ENCODE assay signal across 21 cellular contexts in the genomic region with DNA sequence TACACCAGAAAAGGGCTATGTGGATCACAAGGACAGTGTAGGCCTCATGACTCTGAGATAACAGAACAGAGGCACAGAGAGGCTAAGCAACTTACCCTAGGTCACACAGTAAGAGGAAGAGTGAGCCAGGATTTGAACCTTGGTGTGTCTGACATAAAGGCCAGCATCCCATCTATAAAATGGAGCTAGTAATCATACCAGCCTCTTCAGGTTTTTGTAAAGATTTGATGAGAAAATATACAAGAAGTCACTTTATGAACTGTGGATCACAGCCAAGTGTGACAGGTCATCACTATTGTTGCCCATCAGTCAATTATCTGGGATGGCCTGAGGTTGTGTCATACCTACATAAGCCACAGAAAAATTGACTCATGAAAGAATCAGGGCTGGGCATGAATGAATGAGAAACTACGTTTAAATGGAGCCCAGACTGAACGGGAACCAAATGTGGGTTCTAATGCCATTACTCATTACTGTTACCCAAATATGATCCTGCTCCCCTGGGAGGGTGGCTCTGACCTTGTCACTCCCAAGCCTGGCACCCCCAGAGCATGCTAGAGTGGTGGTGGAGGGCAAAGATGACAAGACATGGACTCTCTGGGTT. TPM values are rescaled to one million over a fixed set of nuclear protein-coding genes. Genes with fewer than 3 reads are reported as not detected.
DNase-seq lines count a peak whose midpoint lies in the region; ATAC-seq and TF ChIP-seq lines count a peak whose summit lies in the region.
"Had no signal": no experiment of that assay in that cellular context is flagged by ENCODE, and none has a peak within 500 bp of the region (broad histone marks: within the 10 kb centered on the region; RNA-seq: fewer than 3 reads in every experiment).

No MANE protein-coding gene starts in this region.

- TF ChIP-seq RAD21 in HCT116 (IDR thresholded peaks at IDR 0.05; ENCODE audit: low read depth) = no peak

- H3K36me3 ChIP-seq in HCT116 (ENCODE audit: control insufficient read depth in 1 of 2, insufficient read depth in 2 of 2, low read length in 2 of 2) (no peaks in the 10 kb centered on the region), PC-9 (ENCODE audit: low read depth) (no peaks in the 10 kb centered on the region), spleen (no peaks in the 10 kb centered on the region)
- H3K36me3 ChIP-seq: BLaER1, left ventricle myocardium inferior, SJCRH30, thoracic aorta had no signal

- H3K9me3 ChIP-seq in HCT116 (ENCODE audit: control insufficient read depth in 1 of 2, insufficient read depth in 1 of 2, low read depth in 1 of 2, low read length in 2 of 2) (no peaks in the 10 kb centered on the region), PC-9 (ENCODE audit: insufficient read depth, low read depth) (no peaks in the 10 kb centered on the region), spleen (no peaks in the 10 kb centered on the region)
- H3K9me3 ChIP-seq: BLaER1, left ventricle myocardium inferior, SJCRH30, thoracic aorta had no signal

- no peaks in the 10 kb centered on the region for H3K36me3 Mint-ChIP-seq in stimulated activated effector memory CD8-positive, alpha-beta T cell treated with anti-CD3 and anti-CD28 coated beads, Interleukin-12 subunit alpha, Interleukin-12 subunit beta, amount 100 ng/mL, for 72 hours

- H3K4me1 ChIP-seq in HCT116 (ENCODE audit: control insufficient read depth in 1 of 2, insufficient read depth in 2 of 2, low read length in 2 of 2) (no peaks in the 10 kb centered on the region), PC-9 (replicated peaks; ENCODE audit: insufficient read depth) (peaks cover 26% of the 10 kb centered on the region), spleen (no peaks in the 10 kb centered on the region)
- H3K4me1 ChIP-seq: BLaER1, left ventricle myocardium inferior, SJCRH30 had no signal

- POLR2A ChIA-PET in HCT116 (lab: Charles Lee) (no interaction called here), PC-9 (lab: Charles Lee; ENCODE audit: unreplicated experiment) (no interaction called here)

- no peak overlapping the region for H3K9ac ChIP-seq in HCT116 (ENCODE audit: low read length)
- H3K9ac ChIP-seq: BLaER1 had no signal

- ATAC-seq in HCT116 (peak; percentile 20; the same call in 1 of the 2 replicates), esophagus mucosa (peak; percentile 90), HG02973 (IDR thresholded peaks at IDR 0.05; ENCODE audit: unreplicated experiment) (no peak)
- ATAC-seq in stimulated activated effector memory CD8-positive, alpha-beta T cell treated with anti-CD3 and anti-CD28 coated beads, Interleukin-12 subunit alpha, Interleukin-12 subunit beta, amount 100 ng/mL, for 72 hours = peak; percentile 59
- ATAC-seq: activated T-helper 17 cell treated with anti-CD3 and anti-CD28 coated beads, Interleukin-2, amount 50 U/mL, for 72 hours had no signal

- H3K79me2 ChIP-seq in HCT116 (ENCODE audit: insufficient read depth, low read length) = no peaks in the 10 kb centered on the region
- no peaks in the 10 kb centered on the region for H3K79me2 ChIP-seq in PC-9 (ENCODE audit: low read depth)

- H2AFZ ChIP-seq in HCT116 (ENCODE audit: low read depth, low read length, poor library complexity, severe bottlenecking) = no peak overlapping the region
- H2AFZ ChIP-seq in PC-9 = no peak overlapping the region

- no peak overlapping the region for H3K4me3 Mint-ChIP-seq in stimulated activated effector memory CD8-positive, alpha-beta T cell treated with anti-CD3 and anti-CD28 coated beads, Interleukin-12 subunit alpha, Interleukin-12 subunit beta, amount 100 ng/mL, for 72 hours
- H3K4me3 Mint-ChIP-seq: activated T-helper 17 cell treated with anti-CD3 and anti-CD28 coated beads, Interleukin-2, amount 50 U/mL, for 72 hours; T-helper 2 cell treated with Interferon-gamma antibody and Interleukin-4, amounts not matched to agents 5 μg/mL and 100 μg/mL, for 36 hours had no signal

- intact Hi-C loops in HCT116 (cut with micrococcal nuclease) = no loop called here
- intact Hi-C loops in PC-9 (cut with micrococcal nuclease; ENCODE audit: unreplicated experiment) = no loop called here
- intact Hi-C loops in spleen (cut with DNase I; ENCODE audit: low total_unique reads) = no loop called here

- no peaks in the 10 kb centered on the region for H3K9me3 Mint-ChIP-seq in stimulated activated effector memory CD8-positive, alpha-beta T cell treated with anti-CD3 and anti-CD28 coated beads, Interleukin-12 subunit alpha, Interleukin-12 subunit beta, amount 100 ng/mL, for 72 hours
- H3K9me3 Mint-ChIP-seq: activated T-helper 17 cell treated with anti-CD3 and anti-CD28 coated beads, Interleukin-2, amount 50 U/mL, for 72 hours; T-helper 2 cell treated with Interferon-gamma antibody and Interleukin-4, amounts not matched to agents 5 μg/mL and 100 μg/mL, for 36 hours had no signal

- CTCF ChIA-PET in HCT116 (lab: Charles Lee) = no interaction called here
- CTCF ChIA-PET in PC-9 (lab: Charles Lee) = no interaction called here

- no peak for DNase-seq in HCT116 (ENCODE audit: low read depth, low spot score)
- peak in 1 of 2 experiments; percentile 57 for DNase-seq in PC-9
- no peak for DNase-seq in stimulated activated effector memory CD8-positive, alpha-beta T cell treated with anti-CD3 and anti-CD28 coated beads, Interleukin-12 subunit alpha, Interleukin-12 subunit beta, amount 100 ng/mL, for 72 hours (ENCODE audit: low spot score in 2 of 2)
- DNase-seq in spleen = no peak
- no peak for DNase-seq in NCI-H2081 (lab: John Stamatoyannopoulos, UW)
- DNase-seq: effector CD4-positive, alpha-beta T cell; Kasumi-1; left ventricle myocardium inferior; NCI-H446; SJCRH30; stimulated activated CD4-positive, alpha-beta T cell treated with anti-CD3 and anti-CD28 coated beads, Interleukin-4, amount 100 ng/mL, for 1 hour had no signal

- H3K27ac ChIP-seq in HCT116 (ENCODE audit: low read depth, low read length) (no peak overlapping the region), PC-9 (peak overlapping the region; percentile 30; the same call in 1 of the 2 replicates), spleen (no peak overlapping the region)
- H3K27ac ChIP-seq: BLaER1, left ventricle myocardium inferior, SJCRH30, thoracic aorta had no signal

- BruUV-seq in HCT116 (replicated peaks; lab: Mats Ljungman, UMichigan) (no TSS peak), PC-9 (replicated peaks; lab: Mats Ljungman, UMichigan) (no TSS peak)

- peaks cover 8% of the 10 kb centered on the region for H3F3A ChIP-seq in PC-9 (ENCODE audit: insufficient read depth, low read depth)

- H4K20me1 ChIP-seq in HCT116 (ENCODE audit: insufficient read depth) = no peaks in the 10 kb centered on the region
- no peaks in the 10 kb centered on the region for H4K20me1 ChIP-seq in PC-9 (ENCODE audit: insufficient read depth)
- H4K20me1 ChIP-seq: BLaER1 had no signal

- peaks cover 5% of the 10 kb centered on the region for H3K4me1 Mint-ChIP-seq in stimulated activated effector memory CD8-positive, alpha-beta T cell treated with anti-CD3 and anti-CD28 coated beads, Interleukin-12 subunit alpha, Interleukin-12 subunit beta, amount 100 ng/mL, for 72 hours
- H3K4me1 Mint-ChIP-seq: activated T-helper 17 cell treated with anti-CD3 and anti-CD28 coated beads, Interleukin-2, amount 50 U/mL, for 72 hours had no signal

- no peaks in the 10 kb centered on the region for H3K9me2 ChIP-seq in HCT116 (ENCODE audit: insufficient read depth)
- H3K9me2 ChIP-seq in PC-9 (ENCODE audit: insufficient read depth) = no peaks in the 10 kb centered on the region

- H3K4me2 ChIP-seq in HCT116 (ENCODE audit: low read length) = no peak overlapping the region
- peak overlapping the region; percentile 43 for H3K4me2 ChIP-seq in PC-9
- H3K4me2 ChIP-seq: BLaER1 had no signal

- no peak overlapping the region for H3K4me3 ChIP-seq in HCT116 (replicated peaks in 1 of 2; ENCODE audit: low read depth in 1 of 2, low read length in 2 of 2)
- no peak overlapping the region for H3K4me3 ChIP-seq in PC-9
- no peak overlapping the region for H3K4me3 ChIP-seq in spleen
- H3K4me3 ChIP-seq: BLaER1, left ventricle myocardium inferior, SJCRH30, thoracic aorta had no signal

- H3K27ac Mint-ChIP-seq in stimulated activated effector memory CD8-positive, alpha-beta T cell treated with anti-CD3 and anti-CD28 coated beads, Interleukin-12 subunit alpha, Interleukin-12 subunit beta, amount 100 ng/mL, for 72 hours = no peak overlapping the region
- H3K27ac Mint-ChIP-seq: activated T-helper 17 cell treated with anti-CD3 and anti-CD28 coated beads, Interleukin-2, amount 50 U/mL, for 72 hours; T-helper 2 cell treated with Interferon-gamma antibody and Interleukin-4, amounts not matched to agents 5 μg/mL and 100 μg/mL, for 36 hours had no signal

- RAD21 ChIA-PET in HCT116 (lab: Charles Lee; ENCODE audit: low non-redundant PET in 1 of 2, low total read pairs in 2 of 2, uncharacterized antibody in 2 of 2, unreplicated experiment in 2 of 2) = no interaction called here

- H3K27me3 ChIP-seq in HCT116 (ENCODE audit: insufficient read depth, low read length) (peaks cover 22% of the 10 kb centered on the region; the same call in 1 of the 2 replicates), PC-9 (ENCODE audit: insufficient read depth, low read depth) (no peaks in the 10 kb centered on the region), spleen (replicated peaks in 1 of 7) (peaks cover 0 to 13% (median 0%) of the 10 kb centered on the region in 7 donors)
- H3K27me3 ChIP-seq: BLaER1 had no signal

- no peak for TF ChIP-seq POLR2A in HCT116 (IDR thresholded peaks at IDR 0.05; ENCODE audit: borderline replicate concordance, extremely low read depth, insufficient read depth, insufficient read length)
- no peak for TF ChIP-seq POLR2A in spleen (IDR thresholded peaks at IDR 0.05)

- WGBS in spleen, 5 donors = 77 to 94% (median 86%) methylated on average over 2 of the region's 2 CpGs

- no peak for TF ChIP-seq CTCF in HCT116 (IDR thresholded peaks at IDR 0.05 in 2 of 3, conservative IDR thresholded peaks at IDR 0.05 in 1 of 3; ENCODE audit: borderline replicate concordance in 1 of 3, insufficient read depth in 1 of 3, low read depth in 2 of 3, low read length in 2 of 3)
- no peak for TF ChIP-seq CTCF in PC-9 (conservative IDR thresholded peaks at IDR 0.05)
- no peak for TF ChIP-seq CTCF in spleen (IDR thresholded peaks at IDR 0.05 in 8 of 11, conservative IDR thresholded peaks at IDR 0.05 in 3 of 11)

TF ChIP-seq in HCT116, 20 proteins besides CTCF, POLR2A, EP300 and RAD21 (continues in another document):
- TF ChIP-seq SP1 (IDR thresholded peaks at IDR 0.05; ENCODE audit: low read depth) = no peak
- TF ChIP-seq CBX3 (IDR thresholded peaks at IDR 0.05; ENCODE audit: low read depth) = no peak

RNA-seq across cellular contexts. Expression of a gene that starts 21.0 kb away (rescaled TPM):
- total RNA-seq in HCT116 (2021; ENCODE audit: unreplicated experiment) = not detected
- not detected in 2 replicates for polyA plus RNA-seq in HCT116 (2012)
- total RNA-seq in PC-9 (2021) = not detected in 2 replicates
- 0.68 TPM for total RNA-seq in esophagus mucosa
- total RNA-seq in spleen = under 1 TPM in 2 of 7 donors, not detected in 5; 0.70 to 0.75 TPM
- under 1 TPM in 2 of 3 donors, not detected in 1; 0.26 to 0.27 TPM for polyA plus RNA-seq in spleen
- total RNA-seq: activated CD8-positive, alpha-beta memory T cell treated with anti-CD3 and anti-CD28 coated beads for 36 hours; cardiac septum; left ventricle myocardium inferior; SJCRH30 had no signal

RNA-seq across cellular contexts. Expression of a gene that starts 34.5 kb away (rescaled TPM):
- not detected for total RNA-seq in HCT116 (2021; ENCODE audit: unreplicated experiment)
- polyA plus RNA-seq in HCT116 (2012) = not detected in 2 replicates
- 0.50 and 0.61 TPM in 2 replicates for total RNA-seq in PC-9 (2021)
- not detected for total RNA-seq in esophagus mucosa
- total RNA-seq in spleen = not detected
- polyA plus RNA-seq in spleen = not detected
- total RNA-seq: activated CD8-positive, alpha-beta memory T cell treated with anti-CD3 and anti-CD28 coated beads for 36 hours; activated T-helper 17 cell treated with anti-CD3 and anti-CD28 coated beads, Interleukin-2, amount 50 U/mL, for 72 hours; cardiac septum; fibroblast of villous mesenchyme; left ventricle myocardium inferior; osteoblast; SJCRH30; thoracic aorta had no signal

RNA-seq across cellular contexts. Expression of a gene that starts 41.1 kb away (rescaled TPM):
- total RNA-seq in HCT116 (2021; ENCODE audit: unreplicated experiment) (0.25 TPM), PC-9 (2021) (20.8 and 27.6 TPM in 2 replicates), esophagus mucosa (13.0 TPM), spleen (100 to 1,000 TPM in 5 of 7 donors, 10 to 100 TPM in 2; 69.0 to 176 (median 117) TPM)
- polyA plus RNA-seq in HCT116 (2012) = 0.29 TPM in 1 of 2 replicates, not detected in the other
- 10 to 100 TPM; 26.4 to 61.6 (median 31.4) TPM for polyA plus RNA-seq in spleen

Comparison
In these comparisons a context has a peak if more than half of its experiments do, and no peak if none do; other contexts are left out.
1. RNA of a gene that starts 41.1 kb away (total RNA-seq): 69.0 to 176 TPM in spleen, 20.8 to 27.6 TPM in PC-9 and 13.0 TPM in esophagus mucosa (single experiment); 0.25 TPM in HCT116 (single experiment); every median in the first group is over 10 times any median in the second.